8 cellular contexts compared by ENCODE assay signal in the genomic region with DNA sequence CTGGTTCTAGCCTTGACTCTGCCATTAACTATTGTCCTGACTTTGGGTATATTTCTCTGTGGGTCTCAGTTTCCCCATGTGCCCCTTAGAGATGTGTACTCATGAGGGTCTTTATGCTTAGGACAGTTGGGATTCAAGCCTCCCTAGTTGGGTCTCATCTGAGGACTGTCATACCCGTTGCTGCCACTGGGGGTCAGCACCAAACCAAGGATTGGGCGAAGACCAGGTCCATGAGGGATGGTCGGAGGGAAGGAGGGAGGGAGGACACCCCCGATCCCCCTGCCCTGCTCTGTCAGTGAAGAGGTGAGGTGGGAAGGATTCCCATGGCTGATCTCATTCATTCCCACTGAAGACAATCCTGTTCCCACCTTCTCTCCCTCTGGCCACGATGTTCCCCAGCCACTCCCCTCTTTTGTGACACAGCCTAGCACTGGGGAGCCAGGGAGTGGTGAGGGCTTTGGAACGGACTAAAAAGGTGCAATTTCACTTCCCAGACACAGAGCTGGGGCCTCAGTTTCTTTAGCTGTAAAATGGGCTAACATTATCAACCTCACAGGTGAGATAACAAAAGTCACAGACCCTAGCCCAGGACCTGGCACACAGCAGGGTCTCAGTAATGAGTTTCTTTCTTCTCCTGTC. TPM values are rescaled to one million over a fixed set of nuclear protein-coding genes. Genes with fewer than 3 reads are reported as not detected.
A peak's percentile ranks its signal among the peaks of the same experiment; 100 is the strongest.
DNase-seq lines count a peak whose midpoint lies in the region; ATAC-seq and TF ChIP-seq lines count a peak whose summit lies in the region.

No MANE protein-coding gene starts in this region.

- no peak overlapping the region for H3K4me3 ChIP-seq in cardiac muscle cell

- no peak overlapping the region for H3K27ac ChIP-seq in cardiac muscle cell

- TF ChIP-seq CTCF in cardiac muscle cell (IDR thresholded peaks at IDR 0.05; ENCODE audit: low read depth, low read length), result peak; percentile 95

- no peaks in the 10 kb centered on the region for H3K9me3 ChIP-seq in cardiac muscle cell (ENCODE audit: low read depth)

- peak; percentile 51 for ATAC-seq in HG02642 (IDR thresholded peaks at IDR 0.05; ENCODE audit: poor library complexity, unreplicated experiment)
- ATAC-seq in activated naive CD4-positive, alpha-beta T cell treated with anti-CD3 and anti-CD28 coated beads, Interleukin-2, amount 50 U/mL, for 72 hours, result peak; percentile 81 to 82
- no peak for ATAC-seq in GM21367 (IDR thresholded peaks at IDR 0.05; ENCODE audit: unreplicated experiment)
- no peak for ATAC-seq in HG02981 (IDR thresholded peaks at IDR 0.05; ENCODE audit: unreplicated experiment)

- H3K36me3 Mint-ChIP-seq in activated naive CD4-positive, alpha-beta T cell treated with anti-CD3 and anti-CD28 coated beads, Interleukin-2, amount 50 U/mL, for 72 hours, result no peaks in the 10 kb centered on the region

- H3K27me3 ChIP-seq in cardiac muscle cell, result peaks cover under 1% of the 10 kb centered on the region

- no peaks in the 10 kb centered on the region for H3K9me3 Mint-ChIP-seq in activated naive CD4-positive, alpha-beta T cell treated with anti-CD3 and anti-CD28 coated beads, Interleukin-2, amount 50 U/mL, for 72 hours

- no peak overlapping the region for H3K27ac Mint-ChIP-seq in activated naive CD4-positive, alpha-beta T cell treated with anti-CD3 and anti-CD28 coated beads, Interleukin-2, amount 50 U/mL, for 72 hours

- H3K36me3 ChIP-seq in cardiac muscle cell, result no peaks in the 10 kb centered on the region

- H3K4me1 ChIP-seq in cardiac muscle cell (ENCODE audit: low read depth), result no peaks in the 10 kb centered on the region

- peak; percentile 47 for DNase-seq in DMS53 treated with DMSO at 0.1 percent for 48 hours (lab: John Stamatoyannopoulos, UW; ENCODE audit: unreplicated experiment)
- peak; percentile 72 for DNase-seq in SK-N-DZ (ENCODE audit: low spot score)
- peak in 1 of 2 donors; percentile 81 for DNase-seq in activated naive CD4-positive, alpha-beta T cell treated with anti-CD3 and anti-CD28 coated beads, Interleukin-2, amount 50 U/mL, for 72 hours (ENCODE audit: low spot score in 2 of 2)
- peak; percentile 56 to 74 for DNase-seq in cardiac muscle cell (ENCODE audit: low read depth in 1 of 2, low spot score in 1 of 2)
- peak; percentile 72 for DNase-seq in retina

RNA-seq across cellular contexts. Expression of a gene that starts 12.4 kb away (rescaled TPM):
- 4.6 and 5.5 TPM in 2 replicates for polyA plus RNA-seq in SK-N-DZ (2014; cell fraction: cytosol; rRNA removed)
- 5.4 and 10.8 TPM in 2 replicates for polyA plus RNA-seq in SK-N-DZ (2014; cell fraction: nucleus; rRNA removed)
- total RNA-seq in activated naive CD4-positive, alpha-beta T cell treated with anti-CD3 and anti-CD28 coated beads, Interleukin-2, amount 50 U/mL, for 72 hours, result under 1 TPM in 1 of 2 donors, not detected in 1; 0.89 TPM
- total RNA-seq in cardiac muscle cell, result 2.2 and 2.7 TPM in 2 replicates
- polyA plus RNA-seq in cardiac muscle cell, result 2.6 and 3.4 TPM in 2 replicates

RNA-seq across cellular contexts. Expression of a gene that starts 46.1 kb away (rescaled TPM):
- polyA plus RNA-seq in SK-N-DZ (2014; cell fraction: cytosol; rRNA removed), result 3,197 and 3,352 TPM in 2 replicates
- polyA plus RNA-seq in SK-N-DZ (2014; cell fraction: nucleus; rRNA removed), result 1,069 and 1,858 TPM in 2 replicates
- 1,000 to 10,000 TPM; 4,688 to 5,066 TPM for total RNA-seq in activated naive CD4-positive, alpha-beta T cell treated with anti-CD3 and anti-CD28 coated beads, Interleukin-2, amount 50 U/mL, for 72 hours
- 781 and 951 TPM in 2 replicates for total RNA-seq in cardiac muscle cell
- polyA plus RNA-seq in cardiac muscle cell, result 974 and 1,206 TPM in 2 replicates

Comparison
In these comparisons a context has a peak if more than half of its experiments do, and no peak if none do; other contexts are left out.
1. ATAC-seq: peak in HG02642 (single experiment) and activated naive CD4-positive, alpha-beta T cell treated with anti-CD3 and anti-CD28 coated beads, Interleukin-2, amount 50 U/mL, for 72 hours (2 of 2); none in GM21367 (single experiment) and HG02981 (single experiment).